Comparison of ENCODE assay signal across 13 cellular contexts in the genomic region with DNA sequence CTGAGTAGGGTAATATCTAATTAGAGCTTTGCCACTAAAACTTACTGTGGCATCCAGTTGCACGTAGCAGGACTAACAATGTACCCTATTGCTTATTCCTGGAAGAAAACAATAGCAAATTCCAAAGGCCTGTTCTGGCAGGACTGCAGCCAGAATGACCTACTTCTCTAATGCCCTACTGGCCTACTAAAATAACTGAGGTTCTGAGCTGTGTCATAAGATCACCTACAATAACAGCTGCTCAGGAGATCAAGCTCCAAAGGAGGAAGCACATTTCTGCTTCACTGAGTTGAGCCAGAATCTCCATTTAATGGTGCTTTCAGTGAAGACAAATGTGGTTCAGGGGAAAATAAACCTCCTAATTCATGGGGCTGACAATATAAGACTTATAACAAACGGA. TPM values are rescaled to one million over a fixed set of nuclear protein-coding genes. Genes with fewer than 3 reads are reported as not detected.
DNase-seq lines count a peak whose midpoint lies in the region; ATAC-seq and TF ChIP-seq lines count a peak whose summit lies in the region.
"Had no signal": no experiment of that assay in that cellular context is flagged by ENCODE, and none has a peak within 500 bp of the region (broad histone marks: within the 10 kb centered on the region; RNA-seq: fewer than 3 reads in every experiment).

No MANE protein-coding gene starts in this region.

- H3K36me3 Mint-ChIP-seq in CD4-positive, alpha-beta memory T cell: no peaks in the 10 kb centered on the region

- ATAC-seq in foreskin keratinocyte (peak; percentile 57), GM18868 (IDR thresholded peaks at IDR 0.05; ENCODE audit: unreplicated experiment) (no peak), HG03354 (IDR thresholded peaks at IDR 0.05; ENCODE audit: poor library complexity, severe bottlenecking, unreplicated experiment) (no peak)

- no peaks in the 10 kb centered on the region for H3K36me3 ChIP-seq in CD4-positive, alpha-beta memory T cell (ENCODE audit: insufficient read depth, low read length)
- H3K36me3 ChIP-seq: thoracic aorta had no signal

- H3K9me3 ChIP-seq in CD4-positive, alpha-beta memory T cell (ENCODE audit: control insufficient read depth in 1 of 2, low read length in 2 of 2): no peaks in the 10 kb centered on the region
- H3K9me3 ChIP-seq: thoracic aorta had no signal

- no peak overlapping the region for H3K4me3 ChIP-seq in HL-60 (replicated peaks; ENCODE audit: insufficient read depth, low read length)
- H3K4me3 ChIP-seq in retinal pigment epithelial cell (ENCODE audit: low read length): no peak overlapping the region
- no peak overlapping the region for H3K4me3 ChIP-seq in CD4-positive, alpha-beta memory T cell (ENCODE audit: low read length in 2 of 2)
- H3K4me3 ChIP-seq: thoracic aorta had no signal

- H3K9me3 Mint-ChIP-seq in CD4-positive, alpha-beta memory T cell: peaks cover 0 to 2% (median 0%) of the 10 kb centered on the region in 8 donors
- H3K9me3 Mint-ChIP-seq: activated T-helper 1 cell treated with anti-CD3 and anti-CD28 coated beads, Interleukin-12 subunit alpha, Interleukin-12 subunit beta, Interleukin-2, Interleukin-4 antibody, amounts not matched to agents 30 ng/mL and 10 ng/mL and 1 ng/mL, durations not matched to agents 14 hours and 24 hours and 36 hours; nephron had no signal

- H3K4me3 Mint-ChIP-seq in CD4-positive, alpha-beta memory T cell: no peak overlapping the region
- H3K4me3 Mint-ChIP-seq: activated T-helper 1 cell treated with anti-CD3 and anti-CD28 coated beads, Interleukin-12 subunit alpha, Interleukin-12 subunit beta, Interleukin-2, Interleukin-4 antibody, amounts not matched to agents 30 ng/mL and 10 ng/mL and 1 ng/mL, durations not matched to agents 14 hours and 24 hours and 36 hours; nephron had no signal

- no peak overlapping the region for H3K27ac Mint-ChIP-seq in CD4-positive, alpha-beta memory T cell
- H3K27ac Mint-ChIP-seq: activated T-helper 1 cell treated with anti-CD3 and anti-CD28 coated beads, Interleukin-12 subunit alpha, Interleukin-12 subunit beta, Interleukin-2, Interleukin-4 antibody, amounts not matched to agents 30 ng/mL and 10 ng/mL and 1 ng/mL, durations not matched to agents 14 hours and 24 hours and 36 hours; nephron had no signal

- peak overlapping the region; percentile 25; the same call in 1 of the 2 replicates for H3K27ac ChIP-seq in HL-60 (replicated peaks)
- H3K27ac ChIP-seq in foreskin keratinocyte: no peak overlapping the region
- H3K27ac ChIP-seq in CD4-positive, alpha-beta memory T cell (ENCODE audit: low read depth, low read length): no peak overlapping the region
- H3K27ac ChIP-seq: thoracic aorta had no signal

- no peaks in the 10 kb centered on the region for H3K27me3 Mint-ChIP-seq in CD4-positive, alpha-beta memory T cell

- DNase-seq in HL-60 (ENCODE audit: low read depth in 1 of 2, low spot score in 1 of 2) (peak in 1 of 2 experiments; percentile 49), SKM-1 treated with dmso at 0.1 percent for 144 hours (lab: John Stamatoyannopoulos, UW; ENCODE audit: unreplicated experiment) (peak; percentile 55), foreskin keratinocyte (peak; percentile 76 to 87), retinal pigment epithelial cell (ENCODE audit: low read depth) (peak; percentile 91), GOT3 (lab: John Stamatoyannopoulos, UW) (no peak)
- no peak for DNase-seq in CD4-positive, alpha-beta memory T cell
- DNase-seq: DMS 273 treated with DMSO at 0.1 percent for 48 hours; stimulated activated CD4-positive, alpha-beta T cell treated with anti-CD3 and anti-CD28 coated beads, Interleukin-4, amount 100 ng/mL, for 4 hours had no signal

- H3K4me1 ChIP-seq in foreskin keratinocyte: peaks cover 15% of the 10 kb centered on the region
- no peaks in the 10 kb centered on the region for H3K4me1 ChIP-seq in CD4-positive, alpha-beta memory T cell (ENCODE audit: insufficient read depth, low read length)

- POLR2A ChIA-PET in CD4-positive, alpha-beta memory T cell (lab: Charles Lee; ENCODE audit: partially characterized antibody): no interaction called here

- no peaks in the 10 kb centered on the region for H3K27me3 ChIP-seq in HL-60 (ENCODE audit: insufficient read depth, poor library complexity, severe bottlenecking)
- no peaks in the 10 kb centered on the region for H3K27me3 ChIP-seq in foreskin keratinocyte
- H3K27me3 ChIP-seq in CD4-positive, alpha-beta memory T cell (ENCODE audit: insufficient read depth, low read length): no peaks in the 10 kb centered on the region

- CTCF ChIA-PET in CD4-positive, alpha-beta memory T cell (lab: Charles Lee; ENCODE audit: partially characterized antibody): no interaction called here

- H3K4me1 Mint-ChIP-seq in CD4-positive, alpha-beta memory T cell: no peaks in the 10 kb centered on the region

- intact Hi-C loops in CD4-positive, alpha-beta memory T cell (cut with micrococcal nuclease): no loop called here

- no peak for TF ChIP-seq CTCF in HL-60 (IDR thresholded peaks at IDR 0.05; ENCODE audit: insufficient read depth, low read length)
- TF ChIP-seq CTCF in foreskin keratinocyte (conservative IDR thresholded peaks at IDR 0.05): no peak
- no peak for TF ChIP-seq CTCF in retinal pigment epithelial cell (conservative IDR thresholded peaks at IDR 0.05; ENCODE audit: low read depth, low read length)

RNA-seq across cellular contexts. Expression of a gene that starts 42.2 kb away (rescaled TPM):
- 2.5 and 2.9 TPM in 2 replicates for total RNA-seq in foreskin keratinocyte
- 1.0 and 1.5 TPM in 2 replicates for polyA plus RNA-seq in foreskin keratinocyte
- 1 to 10 TPM; 3.8 to 4.6 TPM for total RNA-seq in CD4-positive, alpha-beta memory T cell
- polyA plus RNA-seq in CD4-positive, alpha-beta memory T cell: under 1 TPM in 1 of 2 donors, not detected in 1; 0.25 TPM

Comparison
In these comparisons a context has a peak if more than half of its experiments do, and no peak if none do; other contexts are left out.
1. DNase-seq: peak in SKM-1 treated with dmso at 0.1 percent for 144 hours (single experiment), foreskin keratinocyte (2 of 2) and retinal pigment epithelial cell (single experiment); none in GOT3 (single experiment) and CD4-positive, alpha-beta memory T cell (0 of 5).